In the genomic region with DNA sequence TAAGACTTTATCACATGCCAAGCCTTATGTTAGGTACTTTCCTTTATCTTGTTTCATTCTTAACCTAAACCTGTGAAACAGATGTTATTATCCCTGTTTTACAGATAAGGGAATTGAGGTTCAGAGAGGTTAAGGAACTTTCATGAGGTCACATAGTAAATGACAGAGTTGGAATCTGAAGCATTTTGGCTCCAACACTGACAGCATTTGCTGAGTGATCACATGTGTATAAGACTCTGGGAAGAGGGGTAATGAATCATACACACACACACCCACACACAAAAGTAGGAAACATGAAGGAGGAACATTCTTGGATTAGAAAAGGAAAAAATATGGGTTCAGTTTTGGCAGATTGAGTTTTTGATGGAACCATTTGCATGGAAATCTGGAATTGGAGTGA, we compare ENCODE assay signal across 16 cellular contexts.
DNase-seq lines count a peak whose midpoint lies in the region; TF ChIP-seq lines count a peak whose summit lies in the region.
"Had no signal": no experiment of that assay in that cellular context is flagged by ENCODE, and none has a peak within 500 bp of the region (broad histone marks: within the 10 kb centered on the region; RNA-seq: fewer than 3 reads in every experiment).

No MANE protein-coding gene starts in this region.

- H3K27ac Mint-ChIP-seq in activated naive CD4-positive, alpha-beta T cell treated with anti-CD3 and anti-CD28 coated beads for 36 hours, result no peak overlapping the region
- H3K27ac Mint-ChIP-seq: activated T-cell treated with anti-CD3 and anti-CD28 coated beads, Interleukin-2, amount 50 U/mL, for 72 hours; CD4-positive, CD25-positive, alpha-beta regulatory T cell; dendritic cell treated with granulocyte-macrophage colony-stimulating factor and Interleukin-4, amounts not matched to agents 40 ng/mL and 50 ng/mL, for 4 days had no signal

- H3K9me3 ChIP-seq in GM23248 (ENCODE audit: low read depth) (no peaks in the 10 kb centered on the region), adipocyte (ENCODE audit: control insufficient read depth, low read length) (no peaks in the 10 kb centered on the region), BE2C (no peaks in the 10 kb centered on the region)
- H3K9me3 ChIP-seq: gastroesophageal sphincter, thyroid gland had no signal

- no peaks in the 10 kb centered on the region for H4K20me1 ChIP-seq in GM23248 (ENCODE audit: insufficient read depth)

- peaks cover 6% of the 10 kb centered on the region for H3K9me3 Mint-ChIP-seq in activated naive CD4-positive, alpha-beta T cell treated with anti-CD3 and anti-CD28 coated beads for 36 hours
- H3K9me3 Mint-ChIP-seq: dendritic cell treated with granulocyte-macrophage colony-stimulating factor and Interleukin-4, amounts not matched to agents 40 ng/mL and 50 ng/mL, for 4 days had no signal

- TF ChIP-seq CTCF in fibroblast of pulmonary artery (IDR thresholded peaks at IDR 0.05; ENCODE audit: low read length, missing control alignments), result no peak
- no peak for TF ChIP-seq CTCF in BE2C (IDR thresholded peaks at IDR 0.05; ENCODE audit: low read depth, low read length)

- H3K4me2 ChIP-seq in GM23248 (ENCODE audit: unreplicated experiment), result peak overlapping the region; percentile 13

- no peaks in the 10 kb centered on the region for H3K36me3 ChIP-seq in GM23248 (ENCODE audit: low read depth)
- no peaks in the 10 kb centered on the region for H3K36me3 ChIP-seq in adipocyte (ENCODE audit: control insufficient read depth, insufficient read depth, low read length, severe bottlenecking)
- H3K36me3 ChIP-seq in BE2C, result no peaks in the 10 kb centered on the region
- H3K36me3 ChIP-seq: gastroesophageal sphincter, thyroid gland had no signal

- H3K27me3 Mint-ChIP-seq in activated naive CD4-positive, alpha-beta T cell treated with anti-CD3 and anti-CD28 coated beads for 36 hours (ENCODE audit: low read depth), result no peaks in the 10 kb centered on the region
- H3K27me3 Mint-ChIP-seq: CD4-positive, CD25-positive, alpha-beta regulatory T cell; dendritic cell treated with granulocyte-macrophage colony-stimulating factor and Interleukin-4, amounts not matched to agents 40 ng/mL and 50 ng/mL, for 4 days had no signal

- H3K4me1 Mint-ChIP-seq in activated naive CD4-positive, alpha-beta T cell treated with anti-CD3 and anti-CD28 coated beads for 36 hours (ENCODE audit: low read depth), result peaks cover 44% of the 10 kb centered on the region

- no peak overlapping the region for H2AFZ ChIP-seq in GM23248

- in situ Hi-C loops in GM23248 (cut with MboI), result no loop called here

- DNase-seq in GM23248, result peak; percentile 56
- DNase-seq in adipocyte (ENCODE audit: low read depth), result peak; percentile 46
- peak; percentile 83 for DNase-seq in fibroblast of pulmonary artery (ENCODE audit: low read depth)
- DNase-seq in renal cortical epithelial cell (ENCODE audit: low read depth), result peak; percentile 34
- no peak for DNase-seq in BE2C
- no peak for DNase-seq in SW480 (ENCODE audit: low spot score)
- DNase-seq in activated naive CD4-positive, alpha-beta T cell treated with anti-CD3 and anti-CD28 coated beads for 36 hours, result no peak
- DNase-seq in T-helper 2 cell, result no peak
- DNase-seq: activated CD4-positive, alpha-beta T cell treated with anti-CD3 and anti-CD28 coated beads, Interleukin-2, amount 50 U/mL, for 48 hours; activated T-cell treated with anti-CD3 and anti-CD28 coated beads, Interleukin-2, amount 50 U/mL, for 72 hours; CD4-positive, CD25-positive, alpha-beta regulatory T cell; NCI-H1092 treated with DMSO at 0.1 percent for 48 hours; psoas muscle; thyroid gland had no signal

- H3K27ac ChIP-seq in GM23248, result no peak overlapping the region
- H3K27ac ChIP-seq: gastroesophageal sphincter, psoas muscle, thyroid gland had no signal

- peaks cover 23% of the 10 kb centered on the region for H3K4me1 ChIP-seq in GM23248 (ENCODE audit: insufficient read depth)
- H3K4me1 ChIP-seq in adipocyte (ENCODE audit: control insufficient read depth, insufficient read depth, low read length), result peaks cover 18% of the 10 kb centered on the region
- no peaks in the 10 kb centered on the region for H3K4me1 ChIP-seq in BE2C
- H3K4me1 ChIP-seq: gastroesophageal sphincter, psoas muscle, thyroid gland had no signal

- no peaks in the 10 kb centered on the region for H3K9me2 ChIP-seq in GM23248 (ENCODE audit: insufficient read depth)

- intact Hi-C loops in activated naive CD4-positive, alpha-beta T cell treated with anti-CD3 and anti-CD28 coated beads for 36 hours (cut with micrococcal nuclease), result loop anchor here (5.0 kb wide), 1 partner anchor 179 kb away; no protein-coding TSS in a partner anchor

- no peaks in the 10 kb centered on the region for H3K27me3 ChIP-seq in GM23248 (replicated peaks; ENCODE audit: insufficient read depth)
- H3K27me3 ChIP-seq in adipocyte (replicated peaks; ENCODE audit: control insufficient read depth, insufficient read depth, low read length), result no peaks in the 10 kb centered on the region
- H3K27me3 ChIP-seq in BE2C, result no peaks in the 10 kb centered on the region
- H3K27me3 ChIP-seq: gastroesophageal sphincter, thyroid gland had no signal

- no peak overlapping the region for H3K4me3 ChIP-seq in GM23248
- no peak overlapping the region for H3K4me3 ChIP-seq in adipocyte (ENCODE audit: low read length)
- no peak overlapping the region for H3K4me3 ChIP-seq in fibroblast of pulmonary artery (replicated peaks; ENCODE audit: low read depth, low read length)
- no peak overlapping the region for H3K4me3 ChIP-seq in BE2C (ENCODE audit: low read depth, low read length)
- H3K4me3 ChIP-seq: gastroesophageal sphincter, psoas muscle, thyroid gland had no signal

- no peaks in the 10 kb centered on the region for H3K79me2 ChIP-seq in GM23248 (ENCODE audit: insufficient read depth)

- peaks cover 22% of the 10 kb centered on the region for H3F3A ChIP-seq in GM23248 (ENCODE audit: insufficient read depth)

- CTCF ChIA-PET in activated naive CD4-positive, alpha-beta T cell treated with anti-CD3 and anti-CD28 coated beads for 36 hours (lab: Charles Lee), result no interaction called here

- H3K9ac ChIP-seq in GM23248 (no peak overlapping the region), adipocyte (ENCODE audit: low read length) (no peak overlapping the region)

- no peaks in the 10 kb centered on the region for H3K36me3 Mint-ChIP-seq in activated naive CD4-positive, alpha-beta T cell treated with anti-CD3 and anti-CD28 coated beads for 36 hours (ENCODE audit: low read depth)
- H3K36me3 Mint-ChIP-seq: CD4-positive, CD25-positive, alpha-beta regulatory T cell had no signal

- no peak overlapping the region for H3K4me3 Mint-ChIP-seq in activated naive CD4-positive, alpha-beta T cell treated with anti-CD3 and anti-CD28 coated beads for 36 hours
- H3K4me3 Mint-ChIP-seq: activated T-cell treated with anti-CD3 and anti-CD28 coated beads, Interleukin-2, amount 50 U/mL, for 72 hours; CD4-positive, CD25-positive, alpha-beta regulatory T cell; dendritic cell treated with granulocyte-macrophage colony-stimulating factor and Interleukin-4, amounts not matched to agents 40 ng/mL and 50 ng/mL, for 4 days had no signal

Comparison
In these comparisons a context has a peak if more than half of its experiments do, and no peak if none do; other contexts are left out.
1. DNase-seq: peak in GM23248 (single experiment), adipocyte (single experiment), fibroblast of pulmonary artery (single experiment) and renal cortical epithelial cell (single experiment); none in BE2C (single experiment), SW480 (single experiment), activated naive CD4-positive, alpha-beta T cell treated with anti-CD3 and anti-CD28 coated beads for 36 hours (single experiment) and T-helper 2 cell (0 of 5).